In genomic region chr17:49193513-49194296, GRCh38 we compare ENCODE assay signal across 2 cellular contexts.
A peak's percentile ranks its signal among the peaks of the same experiment; 100 is the strongest.
TF ChIP-seq lines count a peak whose summit lies in the region.

No MANE protein-coding gene starts in this region.

TF ChIP-seq in HEK293T, 16 proteins besides CTCF, POLR2A, EP300 and RAD21 (continued from another document):
- TF ChIP-seq PKNOX1 (IDR thresholded peaks at IDR 0.05) (peak; percentile 96), HDGF (IDR thresholded peaks at IDR 0.05; ENCODE audit: borderline replicate concordance) (no peak), LEF1 (IDR thresholded peaks at IDR 0.05; ENCODE audit: borderline replicate concordance) (no peak), NFRKB (IDR thresholded peaks at IDR 0.05) (no peak), L3MBTL2 (conservative IDR thresholded peaks at IDR 0.05) (peak; percentile 80), ARNT (IDR thresholded peaks at IDR 0.05) (no peak)
TF ChIP-seq in HEK293T: peak in this region for 4.

TF ChIP-seq in K562, 482 proteins besides CTCF, POLR2A, EP300 and RAD21 (continued from another document and continues in another):
- TF ChIP-seq PBX2 (CRISPR knock-in tag; IDR thresholded peaks at IDR 0.05; ENCODE audit: low read depth) = peak; percentile 64
- TF ChIP-seq PBX2 (tag; conservative IDR thresholded peaks at IDR 0.05; ENCODE audit: low read depth) = peak; percentile 89
- peak; percentile 45; the same call in 1 of the 2 replicates for TF ChIP-seq MYC (IDR thresholded peaks at IDR 0.05; ENCODE audit: low read depth, low read length)
- no peak for TF ChIP-seq MYC (CRISPR knock-in tag; IDR thresholded peaks at IDR 0.05; ENCODE audit: borderline replicate concordance, low read depth)
- TF ChIP-seq RBBP5 (IDR thresholded peaks at IDR 0.05; ENCODE audit: borderline replicate concordance, insufficient read depth, low read length, poor library complexity, severe bottlenecking) = peak; percentile 24
- TF ChIP-seq NCOA4 (IDR thresholded peaks at IDR 0.05; ENCODE audit: partially characterized antibody) = peak; percentile 70
- peak; percentile 71; the same call in 1 of the 2 replicates for TF ChIP-seq ZBTB5 (IDR thresholded peaks at IDR 0.05)
- TF ChIP-seq PRDM10 (IDR thresholded peaks at IDR 0.05; ENCODE audit: partially characterized antibody) = no peak
- no peak for TF ChIP-seq BRD4 (IDR thresholded peaks at IDR 0.05)
- TF ChIP-seq ZSCAN32 (CRISPR knock-in tag; IDR thresholded peaks at IDR 0.05) = no peak
- no peak for TF ChIP-seq TCF15 (CRISPR knock-in tag; IDR thresholded peaks at IDR 0.05)
- no peak for TF ChIP-seq TFE3 (CRISPR knock-in tag; IDR thresholded peaks at IDR 0.05)
- no peak for TF ChIP-seq CLOCK (CRISPR knock-in tag; IDR thresholded peaks at IDR 0.05; ENCODE audit: borderline replicate concordance)
- 0 out of 2 replicates have a peak, but pooled peaks have one; percentile 62 for TF ChIP-seq MTA1 (IDR thresholded peaks at IDR 0.05; ENCODE audit: borderline replicate concordance)
- TF ChIP-seq ZNF639 (CRISPR knock-in tag; conservative IDR thresholded peaks at IDR 0.05 in 1 of 2, IDR thresholded peaks at IDR 0.05 in 1 of 2) = no peak
- no peak for TF ChIP-seq HNRNPUL1 (IDR thresholded peaks at IDR 0.05; ENCODE audit: low read length)
- peak; percentile 73 for TF ChIP-seq SNIP1 (IDR thresholded peaks at IDR 0.05; ENCODE audit: low read depth)
- no peak for TF ChIP-seq NUFIP1 (IDR thresholded peaks at IDR 0.05; ENCODE audit: partially characterized antibody)
- no peak for TF ChIP-seq ZNF398 (CRISPR knock-in tag; IDR thresholded peaks at IDR 0.05)
- peak; percentile 11; the same call in 1 of the 2 replicates for TF ChIP-seq ZEB2 (IDR thresholded peaks at IDR 0.05)
- TF ChIP-seq CC2D1A (IDR thresholded peaks at IDR 0.05) = peak; percentile 61
- peak; percentile 81; the same call in 1 of the 2 replicates for TF ChIP-seq ZC3H8 (IDR thresholded peaks at IDR 0.05)
- TF ChIP-seq DPF2 (IDR thresholded peaks at IDR 0.05) = peak; percentile 76; the same call in 1 of the 2 replicates
- TF ChIP-seq MTA2 (IDR thresholded peaks at IDR 0.05; ENCODE audit: low read depth) = peak; percentile 52
- peak; percentile 83 for TF ChIP-seq ZNF12 (CRISPR knock-in tag; IDR thresholded peaks at IDR 0.05)
- peak in 1 of 2 experiments; percentile 27; a peak in 2 of 4 replicates for TF ChIP-seq NRF1 (conservative IDR thresholded peaks at IDR 0.05 in 1 of 2, IDR thresholded peaks at IDR 0.05 in 1 of 2)
